In genomic region chr9:128851024-128851423, GRCh38 we compare ENCODE assay signal across 6 cellular contexts. TPM values are rescaled to one million over a fixed set of nuclear protein-coding genes. Genes with fewer than 3 reads are reported as not detected.
DNase-seq lines count a peak whose midpoint lies in the region; ATAC-seq, FAIRE-seq and TF ChIP-seq lines count a peak whose summit lies in the region.
"Not testable (repeated sequence)": the region's sequence is repeated elsewhere in the genome, so short reads cannot be mapped to it uniquely, and the experiment has no call there.

No MANE protein-coding gene starts in this region.

- POLR2A ChIA-PET in K562 (lab: Yijun Ruan, JAX), result not testable (repeated sequence)

- BruUV-seq in K562 (replicated peaks; lab: Mats Ljungman, UMichigan), result not testable (repeated sequence)

- not testable (repeated sequence) for H4K20me1 ChIP-seq in K562 (replicated peaks; ENCODE audit: control insufficient read depth, insufficient read depth, low read length)

- not testable (repeated sequence) for H3K27ac Mint-ChIP-seq in endodermal cell; endothelial cell (ENCODE audit: unreplicated experiment)
- peak overlapping the region; percentile 57 for H3K27ac Mint-ChIP-seq in stimulated activated naive B cell treated with anti-CD40 and anti-IgM and Interleukin-4, amounts not matched to agents 10 μg/mL and 1 μg/mL and 100 μg/mL, for 72 hours

- H3K36me3 Mint-ChIP-seq in endodermal cell (ENCODE audit: low read depth) (peaks cover 26% of the 10 kb centered on the region), endothelial cell (ENCODE audit: low read depth, unreplicated experiment) (peaks cover 16% of the 10 kb centered on the region)
- H3K36me3 Mint-ChIP-seq in stimulated activated naive B cell treated with anti-CD40 and anti-IgM and Interleukin-4, amounts not matched to agents 10 μg/mL and 1 μg/mL and 100 μg/mL, for 72 hours, result peaks cover 23 to 29% of the 10 kb centered on the region in 2 donors

- not testable (repeated sequence) for H3K36me3 ChIP-seq in K562 (ENCODE audit: control insufficient read depth, insufficient read depth, low read length); endodermal cell (ENCODE audit: control insufficient read depth, insufficient read depth, low read length)

- H3K79me2 ChIP-seq in K562 (ENCODE audit: control insufficient read depth, insufficient read depth, low read length), result not testable (repeated sequence)

- 78% methylated on average over 10 of the region's 10 CpGs for WGBS in K562 (ENCODE audit: insufficient coverage, low coverage, missing lambda C conversion rate)
- WGBS in endodermal cell (ENCODE audit: insufficient coverage in 1 of 2, insufficient read length in 1 of 2), 2 experiments, result 89 to 93% methylated on average over 6 to 10 of the region's 10 CpGs

- not testable (repeated sequence) for H3K9me1 ChIP-seq in K562 (ENCODE audit: control insufficient read depth, insufficient read depth, low read length)

- not testable (repeated sequence) for H3K27me3 ChIP-seq in K562 (ENCODE audit: control insufficient read depth in 2 of 2, insufficient read depth in 2 of 2, low read length in 2 of 2); endodermal cell (ENCODE audit: control insufficient read depth, insufficient read depth, low read length, poor library complexity, severe bottlenecking)

- H3K4me2 ChIP-seq in K562 (ENCODE audit: insufficient read depth, low read length), result not testable (repeated sequence)

- TF ChIP-seq RAD21 in K562 (CRISPR knock-in tag; conservative IDR thresholded peaks at IDR 0.05 in 1 of 2, IDR thresholded peaks at IDR 0.05 in 1 of 2), result not testable (repeated sequence)

- not testable (repeated sequence) for H3K9ac ChIP-seq in K562 (ENCODE audit: insufficient read depth in 1 of 2, low read depth in 2 of 2, low read length in 2 of 2); endodermal cell (ENCODE audit: extremely low read depth, low read length, poor library complexity, severe bottlenecking)

- H3K9me3 ChIP-seq in K562 (replicated peaks; ENCODE audit: control insufficient read depth, insufficient read depth, low read depth, low read length) (peaks cover 12% of the 10 kb centered on the region), endodermal cell (ENCODE audit: control insufficient read depth, low read length) (peaks cover 30% of the 10 kb centered on the region)

- not testable (repeated sequence) for ATAC-seq in K562; Right ventricle myocardium superior (ENCODE audit: poor library complexity); stimulated activated naive B cell treated with anti-CD40 and anti-IgM and Interleukin-4, amounts not matched to agents 10 μg/mL and 1 μg/mL and 100 μg/mL, for 72 hours (replicated peaks)

- not testable (repeated sequence) for FAIRE-seq in K562 (lab: Jason Lieb, UNC)

- TF ChIP-seq EP300 in K562 (IDR thresholded peaks at IDR 0.05; ENCODE audit: low read length), result not testable (repeated sequence)

- in situ Hi-C loops in K562 (cut with MboI), result not testable (repeated sequence)

- H3K4me1 ChIP-seq in K562 (replicated peaks in 1 of 2; ENCODE audit: control insufficient read depth in 2 of 2, insufficient read depth in 2 of 2, low read length in 2 of 2), result peaks cover 8 to 14% of the 10 kb centered on the region in 2 experiments; a peak in 4 of 5 replicates
- not testable (repeated sequence) for H3K4me1 ChIP-seq in endodermal cell (ENCODE audit: control insufficient read depth, insufficient read depth, low read length)

- H3K27ac ChIP-seq in 22Rv1, result peak overlapping the region; percentile 95
- not testable (repeated sequence) for H3K27ac ChIP-seq in K562 (ENCODE audit: extremely low read depth, low read depth, low read length); endodermal cell (ENCODE audit: low read depth, low read length)

- H2AFZ ChIP-seq in K562 (ENCODE audit: low read depth, low read length), result not testable (repeated sequence)

- not testable (repeated sequence) for H3K4me3 Mint-ChIP-seq in endodermal cell; stimulated activated naive B cell treated with anti-CD40 and anti-IgM and Interleukin-4, amounts not matched to agents 10 μg/mL and 1 μg/mL and 100 μg/mL, for 72 hours
- H3K4me3 Mint-ChIP-seq in endothelial cell (ENCODE audit: unreplicated experiment), result peak overlapping the region; percentile 38

- DNase-seq in K562 (ENCODE audit: extremely low read depth in 1 of 4, low spot score in 3 of 4); endodermal cell; endothelial cell (ENCODE audit: low spot score); stimulated activated naive B cell treated with anti-CD40 and anti-IgM and Interleukin-4, amounts not matched to agents 10 μg/mL and 1 μg/mL and 100 μg/mL, for 72 hours: not testable (repeated sequence)
- peak; percentile 4 for DNase-seq in Right ventricle myocardium superior

- not testable (repeated sequence) for H3K27me3 Mint-ChIP-seq in endodermal cell (ENCODE audit: insufficient read depth); endothelial cell (ENCODE audit: unreplicated experiment); stimulated activated naive B cell treated with anti-CD40 and anti-IgM and Interleukin-4, amounts not matched to agents 10 μg/mL and 1 μg/mL and 100 μg/mL, for 72 hours

- peaks cover 39% of the 10 kb centered on the region for H3K9me3 Mint-ChIP-seq in endodermal cell
- H3K9me3 Mint-ChIP-seq in endothelial cell (ENCODE audit: unreplicated experiment), result not testable (repeated sequence)
- H3K9me3 Mint-ChIP-seq in stimulated activated naive B cell treated with anti-CD40 and anti-IgM and Interleukin-4, amounts not matched to agents 10 μg/mL and 1 μg/mL and 100 μg/mL, for 72 hours, result peaks cover 7 to 14% of the 10 kb centered on the region in 2 donors

- intact Hi-C loops in K562 (cut with micrococcal nuclease); Right ventricle myocardium superior (cut with DNase I): not testable (repeated sequence)

- H3K4me3 ChIP-seq in K562, result not testable (repeated sequence)
- peak overlapping the region; percentile 12 for H3K4me3 ChIP-seq in endodermal cell (ENCODE audit: low read length)

- CTCF ChIA-PET in K562 (lab: Yijun Ruan, JAX; ENCODE audit: low intra/inter-chr PET ratio), result interaction anchor here (1.0 kb wide), 1 partner anchor 78 kb away, joined by 3 read pairs; no protein-coding TSS in a partner anchor

- not testable (repeated sequence) for TF ChIP-seq CTCF in 22Rv1 (IDR thresholded peaks at IDR 0.05); K562 (IDR thresholded peaks at IDR 0.05 in 2 of 3, conservative IDR thresholded peaks at IDR 0.05 in 1 of 3; ENCODE audit: insufficient read depth in 2 of 3, low read depth in 1 of 3, low read length in 3 of 3); endodermal cell (conservative IDR thresholded peaks at IDR 0.05); endothelial cell (IDR thresholded peaks at IDR 0.05; ENCODE audit: unreplicated experiment)

- H3K4me1 Mint-ChIP-seq in endodermal cell; endothelial cell (ENCODE audit: unreplicated experiment); stimulated activated naive B cell treated with anti-CD40 and anti-IgM and Interleukin-4, amounts not matched to agents 10 μg/mL and 1 μg/mL and 100 μg/mL, for 72 hours: not testable (repeated sequence)

- TF ChIP-seq POLR2A in K562 (conservative IDR thresholded peaks at IDR 0.05), result not testable (repeated sequence)

RNA-seq across cellular contexts. Expression of gene SPOUT1, which starts 21.4 kb away (rescaled TPM):
- total RNA-seq in K562 (2011; cell fraction: chromatin; rRNA removed; ENCODE audit: low replicate concordance), result 36.0 and 123 TPM in 2 replicates
- total RNA-seq in K562 (2011; cell fraction: nucleolus; rRNA removed), result 67.4 and 74.2 TPM in 2 replicates
- 36.3 and 47.1 TPM in 2 replicates for total RNA-seq in K562 (2011; cell fraction: nucleoplasm; rRNA removed)
- total RNA-seq in K562 (2014; rRNA removed) (42.9 and 51.1 TPM in 2 replicates), K562 (2014; rRNA removed; fragmentation: Illumina TruSeq; extraction: Trizol) (12.1 and 20.6 TPM in 2 replicates), K562 (2015; rRNA removed; fragmentation: Illumina TruSeq; extraction: Trizol) (29.5 and 33.6 TPM in 2 replicates), K562 (2021) (121 and 133 TPM in 2 replicates), endodermal cell (10 to 100 TPM; 66.9 to 86.5 TPM), endothelial cell (ENCODE audit: unreplicated experiment) (62.1 TPM), Right ventricle myocardium superior (15.8 TPM)
- polyA plus RNA-seq in K562 (2011; rRNA removed) (50.5 and 79.2 TPM in 2 replicates), K562 (2014; fragmentation: Illumina TruSeq; extraction: Trizol) (37.4 and 49.5 TPM in 2 replicates), K562 (2014; fragmentation: Nextera tagmentation; extraction: Ambion mirVana) (10 to 100 TPM; 10.6 to 13.2 TPM), K562 (2014; rRNA removed) (45.2 and 71.9 TPM in 2 replicates)
- polyA plus RNA-seq in K562 (2011; cell fraction: cytosol; rRNA removed), result 59.3 and 94.1 TPM in 2 replicates
- polyA plus RNA-seq in K562 (2011; cell fraction: nucleus; rRNA removed), result 201 and 270 TPM in 2 replicates
- polyA plus RNA-seq in K562 (2012), result 54.2 and 74.3 TPM in 2 replicates
- 20.6 and 27.5 TPM in 2 replicates for polyA minus RNA-seq in K562 (2011; rRNA and poly(A)+ RNA removed)
- polyA minus RNA-seq in K562 (2011; cell fraction: cytosol; rRNA and poly(A)+ RNA removed), result 24.1 and 29.0 TPM in 2 replicates
- 23.0 and 42.3 TPM in 2 replicates for polyA minus RNA-seq in K562 (2011; cell fraction: nucleus; rRNA and poly(A)+ RNA removed)
- 39.4 TPM for polyA plus RNA-seq in endodermal cell (2013, experiment 1 of 2)
- polyA plus RNA-seq in endodermal cell (2013, experiment 2 of 2), result 25.4 TPM

RNA-seq across cellular contexts. Expression of gene KYAT1, which starts 30.7 kb away (rescaled TPM):
- total RNA-seq in K562 (2011; cell fraction: chromatin; rRNA removed; ENCODE audit: low replicate concordance), result 34.0 and 59.4 TPM in 2 replicates
- total RNA-seq in K562 (2011; cell fraction: nucleolus; rRNA removed), result 26.8 and 33.7 TPM in 2 replicates
- 23.8 and 32.1 TPM in 2 replicates for total RNA-seq in K562 (2011; cell fraction: nucleoplasm; rRNA removed)
- total RNA-seq in K562 (2014; rRNA removed) (11.1 and 16.0 TPM in 2 replicates), K562 (2014; rRNA removed; fragmentation: Illumina TruSeq; extraction: Trizol) (6.5 and 8.8 TPM in 2 replicates), K562 (2015; rRNA removed; fragmentation: Illumina TruSeq; extraction: Trizol) (8.5 and 9.2 TPM in 2 replicates), K562 (2021) (11.7 and 14.7 TPM in 2 replicates), endodermal cell (10 to 100 TPM; 13.6 to 25.3 TPM), endothelial cell (ENCODE audit: unreplicated experiment) (3.3 TPM), Right ventricle myocardium superior (12.6 TPM)
- polyA plus RNA-seq in K562 (2011; rRNA removed) (16.1 and 20.2 TPM in 2 replicates), K562 (2014; fragmentation: Illumina TruSeq; extraction: Trizol) (13.4 and 14.8 TPM in 2 replicates), K562 (2014; fragmentation: Nextera tagmentation; extraction: Ambion mirVana) (10 to 100 TPM in 1 of 2 experiments, 1 to 10 TPM in 1; 6.4 to 11.0 TPM), K562 (2014; rRNA removed) (16.8 and 21.8 TPM in 2 replicates)
- 21.7 and 22.5 TPM in 2 replicates for polyA plus RNA-seq in K562 (2011; cell fraction: cytosol; rRNA removed)
- 41.4 and 54.7 TPM in 2 replicates for polyA plus RNA-seq in K562 (2011; cell fraction: nucleus; rRNA removed)
- polyA plus RNA-seq in K562 (2012), result 9.8 and 19.5 TPM in 2 replicates
- polyA minus RNA-seq in K562 (2011; rRNA and poly(A)+ RNA removed), result 6.0 and 7.0 TPM in 2 replicates
- 5.9 and 6.1 TPM in 2 replicates for polyA minus RNA-seq in K562 (2011; cell fraction: cytosol; rRNA and poly(A)+ RNA removed)
- 6.3 and 7.3 TPM in 2 replicates for polyA minus RNA-seq in K562 (2011; cell fraction: nucleus; rRNA and poly(A)+ RNA removed)
- polyA plus RNA-seq in endodermal cell (2013, experiment 1 of 2), result 18.8 TPM
- polyA plus RNA-seq in endodermal cell (2013, experiment 2 of 2), result 16.8 TPM

RNA-seq across cellular contexts. Expression of gene LRRC8A, which starts 30.9 kb away (rescaled TPM):
- 23.0 and 71.8 TPM in 2 replicates for total RNA-seq in K562 (2011; cell fraction: chromatin; rRNA removed; ENCODE audit: low replicate concordance)
- total RNA-seq in K562 (2011; cell fraction: nucleolus; rRNA removed), result 46.7 and 55.7 TPM in 2 replicates
- total RNA-seq in K562 (2011; cell fraction: nucleoplasm; rRNA removed), result 50.5 and 51.6 TPM in 2 replicates
- 15.3 and 17.2 TPM in 2 replicates for total RNA-seq in K562 (2014; rRNA removed)
- 5.5 and 6.4 TPM in 2 replicates for total RNA-seq in K562 (2014; rRNA removed; fragmentation: Illumina TruSeq; extraction: Trizol)
- total RNA-seq in K562 (2015; rRNA removed; fragmentation: Illumina TruSeq; extraction: Trizol), result 8.4 TPM in 2 replicates
- total RNA-seq in K562 (2021), result 23.5 and 24.7 TPM in 2 replicates
- polyA plus RNA-seq in K562 (2011; rRNA removed), result 8.9 and 11.5 TPM in 2 replicates
- 12.9 and 17.9 TPM in 2 replicates for polyA plus RNA-seq in K562 (2011; cell fraction: cytosol; rRNA removed)
- polyA plus RNA-seq in K562 (2011; cell fraction: nucleus; rRNA removed), result 10.0 and 13.2 TPM in 2 replicates
- 14.0 and 15.6 TPM in 2 replicates for polyA plus RNA-seq in K562 (2012)
- 14.0 and 19.8 TPM in 2 replicates for polyA plus RNA-seq in K562 (2014; fragmentation: Illumina TruSeq; extraction: Trizol)
- polyA plus RNA-seq in K562 (2014; fragmentation: Nextera tagmentation; extraction: Ambion mirVana), result 1 to 10 TPM; 2.9 to 3.5 TPM
- 13.4 and 15.4 TPM in 2 replicates for polyA plus RNA-seq in K562 (2014; rRNA removed)
- 13.2 and 19.4 TPM in 2 replicates for polyA minus RNA-seq in K562 (2011; rRNA and poly(A)+ RNA removed)
- 13.9 and 15.2 TPM in 2 replicates for polyA minus RNA-seq in K562 (2011; cell fraction: cytosol; rRNA and poly(A)+ RNA removed)
- polyA minus RNA-seq in K562 (2011; cell fraction: nucleus; rRNA and poly(A)+ RNA removed), result 7.0 and 8.6 TPM in 2 replicates
- total RNA-seq in endodermal cell, result 10 to 100 TPM; 54.6 to 58.7 TPM
- 32.7 TPM for polyA plus RNA-seq in endodermal cell (2013, experiment 1 of 2)
- 34.9 TPM for polyA plus RNA-seq in endodermal cell (2013, experiment 2 of 2)
- total RNA-seq in endothelial cell (ENCODE audit: unreplicated experiment), result 54.3 TPM
- 20.2 TPM for total RNA-seq in Right ventricle myocardium superior

RNA-seq across cellular contexts. Expression of gene ENDOG, which starts 32.7 kb away (rescaled TPM):
- total RNA-seq in K562 (2011; cell fraction: chromatin; rRNA removed; ENCODE audit: low replicate concordance), result 4.9 and 20.6 TPM in 2 replicates
- 39.7 and 40.4 TPM in 2 replicates for total RNA-seq in K562 (2011; cell fraction: nucleolus; rRNA removed)
- 11.4 and 14.2 TPM in 2 replicates for total RNA-seq in K562 (2011; cell fraction: nucleoplasm; rRNA removed)
- total RNA-seq in K562 (2014; rRNA removed) (91.0 and 99.6 TPM in 2 replicates), K562 (2014; rRNA removed; fragmentation: Illumina TruSeq; extraction: Trizol) (6.3 and 8.8 TPM in 2 replicates), K562 (2015; rRNA removed; fragmentation: Illumina TruSeq; extraction: Trizol) (25.5 and 26.3 TPM in 2 replicates), K562 (2021) (83.2 and 84.9 TPM in 2 replicates), endodermal cell (10 to 100 TPM; 15.5 to 15.7 TPM), endothelial cell (ENCODE audit: unreplicated experiment) (8.1 TPM), Right ventricle myocardium superior (89.0 TPM)
- polyA plus RNA-seq in K562 (2011; rRNA removed) (30.0 and 42.1 TPM in 2 replicates), K562 (2014; fragmentation: Illumina TruSeq; extraction: Trizol) (8.7 and 16.3 TPM in 2 replicates), K562 (2014; fragmentation: Nextera tagmentation; extraction: Ambion mirVana) (1 to 10 TPM; 1.2 to 3.8 TPM), K562 (2014; rRNA removed) (77.2 and 80.2 TPM in 2 replicates)
- polyA plus RNA-seq in K562 (2011; cell fraction: cytosol; rRNA removed), result 52.4 and 156 TPM in 2 replicates
- 58.2 and 77.0 TPM in 2 replicates for polyA plus RNA-seq in K562 (2011; cell fraction: nucleus; rRNA removed)
- polyA plus RNA-seq in K562 (2012), result 34.3 and 45.7 TPM in 2 replicates
- polyA minus RNA-seq in K562 (2011; rRNA and poly(A)+ RNA removed), result 10.2 and 12.4 TPM in 2 replicates
- 23.4 and 24.1 TPM in 2 replicates for polyA minus RNA-seq in K562 (2011; cell fraction: cytosol; rRNA and poly(A)+ RNA removed)
- 16.2 and 20.6 TPM in 2 replicates for polyA minus RNA-seq in K562 (2011; cell fraction: nucleus; rRNA and poly(A)+ RNA removed)
- 13.1 TPM for polyA plus RNA-seq in endodermal cell (2013, experiment 1 of 2)
- polyA plus RNA-seq in endodermal cell (2013, experiment 2 of 2), result 11.5 TPM
